Comparison of ENCODE assay signal across 31 cellular contexts in the genomic region with DNA sequence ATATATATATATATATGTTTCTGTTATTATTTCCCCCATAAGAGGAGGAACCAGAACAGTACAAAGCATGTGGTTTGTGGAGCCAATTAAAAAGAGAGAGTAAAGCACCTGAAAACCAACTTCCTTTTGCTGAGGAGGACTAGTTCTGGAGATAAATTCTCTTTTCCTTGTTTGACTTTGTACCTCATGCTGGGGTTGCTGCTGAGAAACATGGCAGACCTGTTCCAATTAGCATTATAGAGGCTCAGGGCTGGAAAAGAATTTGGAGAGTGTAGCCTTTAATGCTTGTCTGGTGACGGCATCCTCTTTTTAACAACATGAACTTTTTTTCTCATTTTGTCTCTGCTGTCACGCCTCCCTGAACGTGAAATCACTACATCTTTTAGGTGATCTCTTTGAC. TPM values are rescaled to one million over a fixed set of nuclear protein-coding genes. Genes with fewer than 3 reads are reported as not detected.
"Had no signal": no experiment of that assay in that cellular context is flagged by ENCODE, and none has a peak within 500 bp of the region (broad histone marks: within the 10 kb centered on the region; RNA-seq: fewer than 3 reads in every experiment).

No MANE protein-coding gene starts in this region.

- H3K4me1 ChIP-seq: gastrocnemius medialis, left ventricle myocardium inferior, parathyroid adenoma, right atrium auricular region, suprapubic skin, tibial artery, upper lobe of right lung had no signal

- H3K27ac ChIP-seq: brain microvascular endothelial cell, coronary artery, gastrocnemius medialis, left ventricle myocardium inferior, parathyroid adenoma, right atrium auricular region, suprapubic skin, tibial artery, upper lobe of right lung had no signal

- H3K4me3 ChIP-seq: coronary artery, dorsolateral prefrontal cortex, gastrocnemius medialis, left ventricle myocardium inferior, lung, right atrium auricular region, suprapubic skin, tibial artery, upper lobe of right lung had no signal

- H3K27me3 ChIP-seq: brain microvascular endothelial cell, dorsolateral prefrontal cortex, gastrocnemius medialis, right atrium auricular region, suprapubic skin, upper lobe of right lung had no signal

- H3K36me3 ChIP-seq: brain microvascular endothelial cell, gastrocnemius medialis, left ventricle myocardium inferior, right atrium auricular region, suprapubic skin, tibial artery, upper lobe of right lung had no signal

- ATAC-seq: activated T-cell treated with anti-CD3 and anti-CD28 coated beads, Interleukin-2, amount 50 U/mL, for 4 hours; activated T-helper 17 cell treated with anti-CD3 and anti-CD28 coated beads, Interleukin-2, amount 50 U/mL, for 72 hours; gastrocnemius medialis; upper lobe of right lung had no signal

- DNase-seq: activated CD4-positive, alpha-beta memory T cell treated with anti-CD3 and anti-CD28 coated beads, Interleukin-2, amount 10 ng/mL, durations not matched to agents 7 days and 5 days; activated CD4-positive, alpha-beta T cell treated with anti-CD3 and anti-CD28 coated beads for 1 hour; activated CD4-positive, alpha-beta T cell treated with anti-CD3 and anti-CD28 coated beads, Interleukin-2, amount 10 ng/mL, durations not matched to agents 7 days and 5 days; activated gamma-delta T cell treated with Interleukin-2 at 50 U/mL for 16 hours; activated naive CD4-positive, alpha-beta T cell treated with anti-CD3 and anti-CD28 coated beads, Interleukin-2, amount 50 U/mL, for 16 hours; activated T-cell treated with anti-CD3 and anti-CD28 coated beads, Interleukin-2, amount 50 U/mL, for 4 hours; amniotic stem cell; brain microvascular endothelial cell; dorsolateral prefrontal cortex; effector memory CD4-positive, alpha-beta T cell; erythroblast; gastrocnemius medialis; glutamatergic neuron; islet precursor cell; left ventricle myocardium inferior; stimulated activated CD4-positive, alpha-beta T cell treated with anti-CD3 and anti-CD28 coated beads, Interleukin-15, amount 100 ng/mL, for 24 hours; stimulated activated CD4-positive, alpha-beta T cell treated with anti-CD3 and anti-CD28 coated beads, Interleukin-2, amount 100 ng/mL, for 24 hours; stimulated activated naive CD4-positive, alpha-beta T cell; T-helper 2 cell; tibial artery; upper lobe of right lung had no signal

- H3K79me2 ChIP-seq: parathyroid adenoma had no signal

- H3K9ac ChIP-seq: parathyroid adenoma had no signal

RNA-seq across cellular contexts. Expression of a gene that starts 32.8 kb away (rescaled TPM):
- total RNA-seq: activated CD4-positive, alpha-beta memory T cell treated with anti-CD3 and anti-CD28 coated beads, Interleukin-2, amount 10 ng/mL, durations not matched to agents 7 days and 5 days; activated CD4-positive, alpha-beta T cell treated with anti-CD3 and anti-CD28 coated beads, Interleukin-2, amount 10 ng/mL, durations not matched to agents 7 days and 5 days; activated T-cell treated with anti-CD3 and anti-CD28 coated beads, Interleukin-2, amount 50 U/mL, for 4 hours; activated T-helper 17 cell treated with anti-CD3 and anti-CD28 coated beads, Interleukin-2, amount 50 U/mL, for 72 hours; astrocyte; cardiac septum; cerebellum; gastrocnemius medialis; left ventricle myocardium inferior; pulmonary artery endothelial cell; right atrium auricular region; suprapubic skin had no signal
